7 cellular contexts compared by ENCODE assay signal in the genomic region with DNA sequence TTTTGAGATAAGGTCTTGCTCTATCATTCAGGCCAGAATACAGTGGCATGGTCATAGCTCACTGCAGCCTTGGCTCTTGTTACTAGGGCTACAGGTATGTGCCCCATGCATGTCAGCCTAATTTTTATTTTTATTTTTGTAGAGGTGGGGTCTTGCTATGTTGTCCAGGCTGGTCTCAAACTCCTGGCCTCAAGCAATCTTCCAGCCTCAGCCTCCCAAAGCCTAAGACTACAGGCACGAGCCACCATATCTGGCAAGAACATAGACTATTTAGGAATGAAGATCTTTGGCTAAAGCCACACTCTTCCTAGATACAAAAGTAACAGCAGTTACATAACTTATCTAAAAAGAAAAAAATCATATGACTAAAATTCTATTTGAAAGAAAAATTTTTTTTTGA.
"Had no signal": no experiment of that assay in that cellular context is flagged by ENCODE, and none has a peak within 500 bp of the region (broad histone marks: within the 10 kb centered on the region; RNA-seq: fewer than 3 reads in every experiment).

No MANE protein-coding gene starts in this region.

- H2AFZ ChIP-seq: GM23248, GM23338 had no signal

- H3K9me3 ChIP-seq: HAP-1 had no signal

- DNase-seq: GOT3, HCEC 1CT, HFFc6 had no signal

- FAIRE-seq: H54 had no signal

- H3K27ac ChIP-seq: GM23248 had no signal

- H3K4me2 ChIP-seq: GM23338 had no signal

- H3K4me1 ChIP-seq: HAP-1 had no signal

- H3K4me3 ChIP-seq: GM23248, GM23338, HAP-1 had no signal

- H3K9ac ChIP-seq: GM23248 had no signal
